In the genomic region with DNA sequence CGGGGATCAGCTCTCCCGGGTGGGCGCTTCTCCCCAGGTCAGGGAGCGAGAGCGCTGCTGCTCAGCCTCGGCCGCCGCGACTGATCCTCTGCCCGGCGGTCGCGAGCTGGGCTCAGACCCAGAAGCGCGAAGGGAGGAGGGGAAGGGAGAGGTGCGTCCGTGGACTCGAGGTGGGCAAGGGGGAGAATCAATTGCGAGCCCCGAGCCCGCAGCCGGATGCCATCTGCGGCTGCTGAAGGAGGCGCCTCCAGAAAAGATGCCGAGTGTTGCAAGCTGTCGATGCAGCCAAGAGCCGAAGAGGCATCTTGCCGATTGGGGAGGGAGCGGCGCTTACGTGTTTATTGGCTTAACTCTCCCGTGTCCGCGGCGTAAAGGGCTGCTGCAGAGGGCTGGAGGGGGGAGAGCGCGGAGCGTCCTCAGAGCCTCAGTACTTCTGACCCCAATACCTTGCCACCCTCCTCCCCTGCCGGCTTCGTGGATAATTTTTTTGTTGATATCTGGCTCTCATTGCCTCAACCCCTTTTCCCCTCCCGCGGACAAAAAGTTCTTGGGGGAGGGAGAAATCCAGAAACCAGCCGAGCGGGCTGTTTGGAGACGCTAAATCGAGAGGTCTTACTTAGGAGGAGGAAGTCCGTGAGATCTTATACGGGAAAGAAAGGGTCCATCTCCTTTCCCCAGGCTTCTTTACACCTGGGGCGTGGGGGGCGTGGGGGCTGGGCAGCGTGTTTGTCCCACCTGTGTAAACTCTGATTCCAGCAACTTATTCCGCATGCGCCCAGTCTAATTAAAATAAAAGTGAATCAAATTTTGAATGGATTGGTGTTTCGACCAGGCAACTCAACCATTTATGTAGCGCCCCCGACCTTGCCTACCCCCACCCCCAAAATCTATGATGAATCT, we compare ENCODE assay signal across 8 cellular contexts. TPM values are rescaled to one million over a fixed set of nuclear protein-coding genes. Genes with fewer than 3 reads are reported as not detected.
DNase-seq lines count a peak whose midpoint lies in the region; FAIRE-seq and TF ChIP-seq lines count a peak whose summit lies in the region.

Gene CADPS, minus strand, starts transcription at position 314 of the 900 bp plus-strand sequence. CDS start 387 bp downstream, outside the sequence.

- H3K9me2 ChIP-seq in neural cell (ENCODE audit: insufficient read depth, low read length), result no peaks in the 10 kb centered on the region

- H3K4me1 Mint-ChIP-seq in activated T-cell treated with anti-CD3 and anti-CD28 coated beads, Interleukin-2, amount 50 U/mL, for 24 hours (ENCODE audit: low read depth), result no peaks in the 10 kb centered on the region

- TF ChIP-seq EP300 in esophagus muscularis mucosa (IDR thresholded peaks at IDR 0.05) (no peak), neural cell (conservative IDR thresholded peaks at IDR 0.05; ENCODE audit: poor library complexity, severe bottlenecking) (peak; percentile 44)

- H3K27me3 Mint-ChIP-seq in activated T-cell treated with anti-CD3 and anti-CD28 coated beads, Interleukin-2, amount 50 U/mL, for 24 hours, result peaks cover 62% of the 10 kb centered on the region

- H3K4me3 Mint-ChIP-seq in activated T-cell treated with anti-CD3 and anti-CD28 coated beads, Interleukin-2, amount 50 U/mL, for 24 hours, result no peak within 1 kb of the TSS

- H3K9me3 ChIP-seq in BE2C (no peaks in the 10 kb centered on the region), esophagus muscularis mucosa (peaks cover 0 to 10% (median 4%) of the 10 kb centered on the region in 4 donors), neural cell (ENCODE audit: low read length) (no peaks in the 10 kb centered on the region)

- H3K36me3 ChIP-seq in BE2C (no peaks in the 10 kb centered on the region), esophagus muscularis mucosa (no peaks in the 10 kb centered on the region), neural cell (ENCODE audit: insufficient read depth, low read length) (no peaks in the 10 kb centered on the region)

- no peaks in the 10 kb centered on the region for H3F3A ChIP-seq in neural cell (ENCODE audit: insufficient read depth, low read length, poor library complexity, severe bottlenecking)

- H3K4me1 ChIP-seq in BE2C (peaks cover 3% of the 10 kb centered on the region; the same call in 1 of the 2 replicates), esophagus muscularis mucosa (peaks cover 6 to 23% (median 21%) of the 10 kb centered on the region in 4 donors)

- peaks cover 4% of the 10 kb centered on the region for H3K27me3 ChIP-seq in BE2C
- H3K27me3 ChIP-seq in esophagus muscularis mucosa, result peaks cover 0 to 38% (median 22%) of the 10 kb centered on the region in 4 donors
- H3K27me3 ChIP-seq in neural cell (ENCODE audit: insufficient read depth, low read depth, low read length), result peaks cover 24% of the 10 kb centered on the region

- peak within 1 kb of the TSS; percentile 74 for H3K4me2 ChIP-seq in neural cell (ENCODE audit: low read length)

- no peaks in the 10 kb centered on the region for H4K20me1 ChIP-seq in neural cell (ENCODE audit: insufficient read depth)

- peak; percentile 60 for TF ChIP-seq RAD21 in neural cell (conservative IDR thresholded peaks at IDR 0.05)

- no peak for FAIRE-seq in GM12891 (lab: Jason Lieb, UNC)

- peaks cover 3% of the 10 kb centered on the region for H3K9me3 Mint-ChIP-seq in activated T-cell treated with anti-CD3 and anti-CD28 coated beads, Interleukin-2, amount 50 U/mL, for 24 hours

- H3K27ac ChIP-seq in esophagus muscularis mucosa (replicated peaks in 1 of 4) (peak within 1 kb of the TSS in 1 of 4 donors; percentile 42), neural cell (ENCODE audit: low read length) (peak within 1 kb of the TSS; percentile 87)

- peak within 1 kb of the TSS; percentile 77 for H2AFZ ChIP-seq in neural cell (ENCODE audit: low read depth, low read length)

- H3K79me2 ChIP-seq in neural cell (replicated peaks; ENCODE audit: insufficient read depth, low read length), result peaks cover 28% of the 10 kb centered on the region

- TF ChIP-seq CTCF in BE2C (IDR thresholded peaks at IDR 0.05; ENCODE audit: low read depth, low read length), result no peak
- TF ChIP-seq CTCF in esophagus muscularis mucosa (IDR thresholded peaks at IDR 0.05), result no peak
- TF ChIP-seq CTCF in neural cell (IDR thresholded peaks at IDR 0.05; ENCODE audit: poor library complexity, severe bottlenecking), result no peak

- intact Hi-C loops in esophagus muscularis mucosa (cut with DNase I), result no loop called here
- intact Hi-C loops in posterior vena cava (cut with DNase I), result no loop called here

- WGBS in esophagus muscularis mucosa, result 4% methylated on average over 45 of the region's 56 CpGs

- H3K36me3 Mint-ChIP-seq in activated T-cell treated with anti-CD3 and anti-CD28 coated beads, Interleukin-2, amount 50 U/mL, for 24 hours (ENCODE audit: low read depth), result no peaks in the 10 kb centered on the region

- peak within 1 kb of the TSS; percentile 91 for H3K9ac ChIP-seq in neural cell (ENCODE audit: low read length)

- DNase-seq in BE2C, result peak; percentile 59
- peak; percentile 77 to 91 for DNase-seq in NCI-H524 (lab: John Stamatoyannopoulos, UW)
- no peak for DNase-seq in esophagus muscularis mucosa (ENCODE audit: extremely low spot score)
- DNase-seq in stimulated activated CD4-positive, alpha-beta T cell treated with anti-CD3 and anti-CD28 coated beads, Interleukin-4, amount 100 ng/mL, for 24 hours, result no peak
- no peak for DNase-seq in activated T-cell treated with anti-CD3 and anti-CD28 coated beads, Interleukin-2, amount 50 U/mL, for 24 hours
- no peak for DNase-seq in GM12891 (ENCODE audit: insufficient read length, low spot score)
- DNase-seq in posterior vena cava (ENCODE audit: low spot score), result no peak

- peak within 1 kb of the TSS; percentile 80 for H3K4me3 ChIP-seq in BE2C (ENCODE audit: low read depth, low read length)
- H3K4me3 ChIP-seq in esophagus muscularis mucosa, result peak within 1 kb of the TSS; percentile 44 to 58 (median 54)
- H3K4me3 ChIP-seq in neural cell (ENCODE audit: low read length), result peak within 1 kb of the TSS; percentile 86

- TF ChIP-seq POLR2A in esophagus muscularis mucosa (IDR thresholded peaks at IDR 0.05; ENCODE audit: low read depth) (no peak), GM12891 (IDR thresholded peaks at IDR 0.05; ENCODE audit: low read depth, low read length) (no peak)

- H3K27ac Mint-ChIP-seq in activated T-cell treated with anti-CD3 and anti-CD28 coated beads, Interleukin-2, amount 50 U/mL, for 24 hours, result no peak within 1 kb of the TSS

TF ChIP-seq in neural cell, 6 proteins besides CTCF, POLR2A, EP300 and RAD21 (continues in another document):
- TF ChIP-seq TAF1 (IDR thresholded peaks at IDR 0.05; ENCODE audit: low read depth) (peak; percentile 85), MXI1 (conservative IDR thresholded peaks at IDR 0.05; ENCODE audit: poor library complexity, severe bottlenecking) (peak; percentile 14)

TF ChIP-seq in GM12891, 5 proteins besides CTCF, POLR2A, EP300 and RAD21:
- TF ChIP-seq SPI1 (IDR thresholded peaks at IDR 0.05; ENCODE audit: low read depth, low read length), result no peak
- no peak for TF ChIP-seq POLR2AphosphoS5 (IDR thresholded peaks at IDR 0.05; ENCODE audit: low read depth, low read length)
- TF ChIP-seq TAF1 (IDR thresholded peaks at IDR 0.05; ENCODE audit: low read depth, low read length), result no peak
- no peak for TF ChIP-seq POU2F2 (IDR thresholded peaks at IDR 0.05; ENCODE audit: low read depth, low read length)
- no peak for TF ChIP-seq PAX5 (IDR thresholded peaks at IDR 0.05; ENCODE audit: insufficient read depth, low read length, severe bottlenecking)

RNA-seq across cellular contexts. Expression of gene CADPS, which starts in this region (rescaled TPM):
- polyA plus RNA-seq in BE2C (2012; ENCODE audit: insufficient read depth, insufficient read length, low read depth), result 9.0 TPM
- total RNA-seq in esophagus muscularis mucosa (1 to 10 TPM; 1.0 to 8.1 (median 2.0) TPM), posterior vena cava (1 to 10 TPM; 1.6 to 2.2 TPM)
- 118 and 125 TPM in 2 replicates for polyA plus RNA-seq in neural cell
- 183 and 201 TPM in 2 replicates for polyA minus RNA-seq in neural cell
- not detected for polyA plus RNA-seq in GM12891 (2012; ENCODE audit: low read depth, missing spikeins)

Comparison
In these comparisons a context has a peak if more than half of its experiments do, and no peak if none do; other contexts are left out.
1. DNase-seq: peak in BE2C (single experiment) and NCI-H524 (2 of 2); none in esophagus muscularis mucosa (single experiment), stimulated activated CD4-positive, alpha-beta T cell treated with anti-CD3 and anti-CD28 coated beads, Interleukin-4, amount 100 ng/mL, for 24 hours (single experiment), activated T-cell treated with anti-CD3 and anti-CD28 coated beads, Interleukin-2, amount 50 U/mL, for 24 hours (single experiment), GM12891 (single experiment) and posterior vena cava (single experiment).
2. Peak in every context shown above with its lines, with median percentiles within 50 percentile points of each other: H3K4me3 ChIP-seq.